In genomic region chr1:203054184-203054583, GRCh38 we compare ENCODE assay signal across 14 cellular contexts. TPM values are rescaled to one million over a fixed set of nuclear protein-coding genes. Genes with fewer than 3 reads are reported as not detected.
DNase-seq lines count a peak whose midpoint lies in the region; ATAC-seq and TF ChIP-seq lines count a peak whose summit lies in the region.
"Had no signal": no experiment of that assay in that cellular context is flagged by ENCODE, and none has a peak within 500 bp of the region (broad histone marks: within the 10 kb centered on the region; RNA-seq: fewer than 3 reads in every experiment).

No MANE protein-coding gene starts in this region.

- H3K9me3 ChIP-seq in H9 (ENCODE audit: control insufficient read depth, low read depth, low read length) (no peaks in the 10 kb centered on the region), SJCRH30 (replicated peaks) (no peaks in the 10 kb centered on the region), iPS-20b (ENCODE audit: insufficient read depth, low read depth, low read length) (no peaks in the 10 kb centered on the region)
- H3K9me3 ChIP-seq: A549, BE2C, Caco-2 had no signal

- no peaks in the 10 kb centered on the region for H3K79me2 ChIP-seq in H9 (ENCODE audit: insufficient read depth, low read length)

- H3K4me1 Mint-ChIP-seq in H9 = peaks cover 39 to 53% of the 10 kb centered on the region in 2 experiments
- H3K4me1 Mint-ChIP-seq: CD8-positive, alpha-beta memory T cell had no signal

- ATAC-seq in Right ventricle myocardium inferior (no peak), GM21367 (IDR thresholded peaks at IDR 0.05; ENCODE audit: unreplicated experiment) (no peak)
- ATAC-seq: A549 had no signal

- H3K56ac ChIP-seq in H9 (ENCODE audit: insufficient read length, low read depth, low read length) = no peak overlapping the region

- H2AFZ ChIP-seq in H9 (ENCODE audit: low read length) = no peak overlapping the region

- H3K27me3 ChIP-seq in H9 (ENCODE audit: insufficient read depth, low read length) (no peaks in the 10 kb centered on the region), SJCRH30 (no peaks in the 10 kb centered on the region), iPS-20b (ENCODE audit: insufficient read depth, low read length) (no peaks in the 10 kb centered on the region)
- H3K27me3 ChIP-seq: BE2C had no signal

- H3K4me1 ChIP-seq in H9 (ENCODE audit: insufficient read depth, low read length) (peaks cover 4% of the 10 kb centered on the region; the same call in 1 of the 2 replicates), SJCRH30 (peaks cover 60% of the 10 kb centered on the region), iPS-20b (ENCODE audit: insufficient read depth, low read length) (peaks cover 22% of the 10 kb centered on the region)
- H3K4me1 ChIP-seq: Caco-2 had no signal

- no peaks in the 10 kb centered on the region for H3K23me2 ChIP-seq in H9 (ENCODE audit: insufficient read length, low read depth, low read length, poor library complexity, severe bottlenecking)

- no peaks in the 10 kb centered on the region; the same call in 1 of the 2 replicates for H3K27me3 Mint-ChIP-seq in H9 (ENCODE audit: low read depth)

- DNase-seq in H9 = peak; percentile 52
- no peak for DNase-seq in SJCRH30
- no peak for DNase-seq in SKM-1 treated with dmso at 0.1 percent for 144 hours (lab: John Stamatoyannopoulos, UW; ENCODE audit: unreplicated experiment)
- no peak for DNase-seq in Right ventricle myocardium inferior (ENCODE audit: missing footprints)
- DNase-seq in activated effector memory CD4-positive, alpha-beta T cell treated with Interleukin-2 at 50 U/mL for 16 hours = no peak
- DNase-seq: BE2C; Caco-2; CD8-positive, alpha-beta memory T cell; DND-41; GDM1; KBM-7 had no signal

- H2BK120ac ChIP-seq in H9 (ENCODE audit: low read depth, low read length, poor library complexity, severe bottlenecking) = no peak overlapping the region

- H2BK12ac ChIP-seq in H9 (ENCODE audit: insufficient read length, low read depth, low read length) = no peak overlapping the region

- no peak overlapping the region for H3K4ac ChIP-seq in H9 (ENCODE audit: low read depth, low read length)

- H3K18ac ChIP-seq in H9 (ENCODE audit: insufficient read length, low read depth, low read length) = no peak overlapping the region

- no peak overlapping the region for H3K9ac ChIP-seq in H9 (ENCODE audit: extremely low read depth, insufficient read length, low read length)
- H3K9ac ChIP-seq in iPS-20b (ENCODE audit: low read depth, low read length) = 0 out of 2 replicates have a peak overlapping the region, but pooled peaks have one; percentile 16

- H3K4me3 ChIP-seq in SJCRH30 = no peak overlapping the region
- peak overlapping the region; percentile 8; the same call in 1 of the 2 replicates for H3K4me3 ChIP-seq in iPS-20b (ENCODE audit: low read length)
- H3K4me3 ChIP-seq: A549 had no signal

- no CpG with 5 or more reads among the region's 1 CpG for WGBS in H9 (ENCODE audit: extremely low coverage, insufficient read length, low lambda C conversion rate)

- peaks cover 0 to 24% (median 2%) of the 10 kb centered on the region in 3 experiments; a peak in 2 of 7 replicates for H3K36me3 Mint-ChIP-seq in H9 (ENCODE audit: insufficient read depth in 1 of 3, low read depth in 3 of 3)
- H3K36me3 Mint-ChIP-seq: CD8-positive, alpha-beta memory T cell had no signal

- no peak overlapping the region for H2BK15ac ChIP-seq in H9 (ENCODE audit: low read depth, low read length)

- H3T11ph ChIP-seq in H9 (ENCODE audit: low read length) = no peak overlapping the region

- H3K4me2 ChIP-seq in H9 (ENCODE audit: insufficient read depth, insufficient read length, low read length) = no peak overlapping the region
- H3K4me2 ChIP-seq: A549 had no signal

- H4K5ac ChIP-seq in H9 (ENCODE audit: insufficient read length, low read depth, low read length) = no peak overlapping the region

- no peak overlapping the region for H3K23ac ChIP-seq in H9 (ENCODE audit: insufficient read length, low read depth, low read length)

- no peak overlapping the region for H2BK5ac ChIP-seq in H9 (ENCODE audit: insufficient read length, low read length)

- H4K20me1 ChIP-seq in H9 (ENCODE audit: control insufficient read depth, insufficient read depth, insufficient read length) = no peaks in the 10 kb centered on the region

- no peak overlapping the region for H2AK5ac ChIP-seq in H9 (ENCODE audit: insufficient read length, low read length)

- no peak overlapping the region; a peak in 1 of 5 replicates for H3K4me3 Mint-ChIP-seq in H9
- H3K4me3 Mint-ChIP-seq: CD8-positive, alpha-beta memory T cell had no signal

- H2BK20ac ChIP-seq in H9 (ENCODE audit: low read depth, low read length, poor library complexity, severe bottlenecking) = no peak overlapping the region

- no peak overlapping the region for H4K8ac ChIP-seq in H9 (replicated peaks; ENCODE audit: insufficient read length, low read depth, low read length)

- H4K91ac ChIP-seq in H9 (ENCODE audit: insufficient read length, low read depth, low read length) = no peak overlapping the region

- peaks cover 36% of the 10 kb centered on the region for H3K36me3 ChIP-seq in SJCRH30
- no peaks in the 10 kb centered on the region for H3K36me3 ChIP-seq in iPS-20b (ENCODE audit: insufficient read depth, low read depth, low read length)
- H3K36me3 ChIP-seq: BE2C had no signal

- TF ChIP-seq CTCF in H9 (conservative IDR thresholded peaks at IDR 0.05) = no peak

- intact Hi-C loops in Right ventricle myocardium inferior (cut with DNase I) = no loop called here

- no peaks in the 10 kb centered on the region for H3K9me3 Mint-ChIP-seq in H9
- H3K9me3 Mint-ChIP-seq: CD8-positive, alpha-beta memory T cell had no signal

- H3K27ac ChIP-seq in H9 (ENCODE audit: insufficient read length, low read depth, low read length) = no peak overlapping the region
- H3K27ac ChIP-seq in SJCRH30 = peak overlapping the region; percentile 93
- H3K27ac ChIP-seq in iPS-20b (ENCODE audit: low read length) = no peak overlapping the region
- H3K27ac ChIP-seq: A549 had no signal

- H3K14ac ChIP-seq in H9 (ENCODE audit: insufficient read depth, low read length) = no peak overlapping the region

- H3K79me1 ChIP-seq in H9 (ENCODE audit: insufficient read depth, low read depth, low read length, poor library complexity, severe bottlenecking) = no peaks in the 10 kb centered on the region

- no peak overlapping the region; a peak in 1 of 7 replicates for H3K27ac Mint-ChIP-seq in H9

RNA-seq across cellular contexts. Expression of gene PPFIA4, which starts 27.9 kb away (rescaled TPM):
- 2.8 and 3.9 TPM in 2 replicates for total RNA-seq in H9 (2021)
- 13.9 and 21.5 TPM in 2 replicates for total RNA-seq in SJCRH30 (2014; rRNA removed; shearing (Covaris generic))
- total RNA-seq in Right ventricle myocardium inferior = 22.2 TPM

RNA-seq across cellular contexts. Expression of gene MYOG, which starts 31.6 kb away (rescaled TPM):
- total RNA-seq in H9 (2021) = not detected in 2 replicates
- 525 and 538 TPM in 2 replicates for total RNA-seq in SJCRH30 (2014; rRNA removed; shearing (Covaris generic))
- total RNA-seq in Right ventricle myocardium inferior = not detected
- total RNA-seq: Caco-2; CD8-positive, alpha-beta memory T cell had no signal

RNA-seq across cellular contexts. Expression of gene TMEM183A, which starts 47.0 kb away (rescaled TPM):
- total RNA-seq in H9 (2021) (93.4 and 96.0 TPM in 2 replicates), Right ventricle myocardium inferior (24.0 TPM)
- 110 and 121 TPM in 2 replicates for total RNA-seq in SJCRH30 (2014; rRNA removed; shearing (Covaris generic))

Comparison
In these comparisons a context has a peak if more than half of its experiments do, and no peak if none do; other contexts are left out.
1. RNA of gene MYOG, which starts 31.6 kb away (total RNA-seq): 525 to 538 TPM in SJCRH30; not detected in H9 and not detected in Right ventricle myocardium inferior (single experiment); every median in the first group is over 100 times any median in the second.